In genomic region chr2:191245046-191245868, GRCh38 we compare ENCODE assay signal across 8 cellular contexts. TPM values are rescaled to one million over a fixed set of nuclear protein-coding genes. Genes with fewer than 3 reads are reported as not detected.
DNase-seq lines count a peak whose midpoint lies in the region; ATAC-seq, FAIRE-seq and TF ChIP-seq lines count a peak whose summit lies in the region.

MYO1B (plus strand) TSS chr2:191245404; CDS start chr2:191276896, 31,492 bp downstream.

- TF ChIP-seq CTCF in BJ (IDR thresholded peaks at IDR 0.05; ENCODE audit: insufficient read depth, low read depth, low read length) (peak; percentile 47), PC-9 (conservative IDR thresholded peaks at IDR 0.05) (peak; percentile 58), osteoblast (IDR thresholded peaks at IDR 0.05; ENCODE audit: extremely low read depth, low read depth, low read length) (peak; percentile 28)

- intact Hi-C loops in PC-9 (cut with micrococcal nuclease; ENCODE audit: unreplicated experiment), result loop anchor here (1.0 to 5.0 kb wide), 3 partner anchors 26 to 256 kb away; no protein-coding TSS in a partner anchor

- POLR2A ChIA-PET in BJ (lab: Charles Lee), result no interaction called here
- POLR2A ChIA-PET in PC-9 (lab: Charles Lee; ENCODE audit: unreplicated experiment), result interaction anchor here (0.6 kb wide), 1 partner anchor 32 kb away, joined by 5 read pairs; no protein-coding TSS in a partner anchor

- H3K4me1 ChIP-seq in HUES48 (ENCODE audit: control insufficient read depth, insufficient read depth, low read length), result peaks cover 34% of the 10 kb centered on the region
- H3K4me1 ChIP-seq in PC-9 (replicated peaks; ENCODE audit: insufficient read depth), result peaks cover 25% of the 10 kb centered on the region
- H3K4me1 ChIP-seq in osteoblast (ENCODE audit: insufficient read depth, low read length), result peaks cover 31% of the 10 kb centered on the region
- no peaks in the 10 kb centered on the region for H3K4me1 ChIP-seq in urinary bladder (ENCODE audit: insufficient read depth)

- peak within 1 kb of the TSS; percentile 85 for H2AFZ ChIP-seq in PC-9
- peak within 1 kb of the TSS; percentile 56 for H2AFZ ChIP-seq in osteoblast (ENCODE audit: low read length)

- no peaks in the 10 kb centered on the region for H3K9me2 ChIP-seq in PC-9 (ENCODE audit: insufficient read depth)

- FAIRE-seq in frontal cortex (lab: Jason Lieb, UNC), result no peak

- H3K4me3 ChIP-seq in BJ (ENCODE audit: low read depth, low read length) (peak within 1 kb of the TSS; percentile 88), HUES48 (ENCODE audit: low read depth, low read length) (peak within 1 kb of the TSS; percentile 94), PC-9 (peak within 1 kb of the TSS; percentile 92), osteoblast (ENCODE audit: insufficient read depth, low read length) (peak within 1 kb of the TSS; percentile 87), urinary bladder (ENCODE audit: low read depth, low read length) (peak within 1 kb of the TSS; percentile 69)

- H3K4me2 ChIP-seq in PC-9 (peak within 1 kb of the TSS; percentile 86), osteoblast (ENCODE audit: insufficient read depth, low read length) (peak within 1 kb of the TSS; percentile 92)

- no TSS peak for BruUV-seq in PC-9 (replicated peaks; lab: Mats Ljungman, UMichigan)

- H3K9me3 ChIP-seq in HUES48 (ENCODE audit: control insufficient read depth, insufficient read depth, low read length) (no peaks in the 10 kb centered on the region), PC-9 (ENCODE audit: insufficient read depth, low read depth) (no peaks in the 10 kb centered on the region), osteoblast (ENCODE audit: low read depth, low read length) (no peaks in the 10 kb centered on the region)

- CTCF ChIA-PET in BJ (lab: Yijun Ruan, JAX), result interaction anchor here (1.0 to 3.1 kb wide), 6 partner anchors 13 to 256 kb away, joined by 3 to 23 read pairs (median 3); no protein-coding TSS in a partner anchor
- CTCF ChIA-PET in PC-9 (lab: Charles Lee), result interaction anchor here (0.6 to 0.7 kb wide), 2 partner anchors 79 to 233 kb away, joined by 3 to 4 read pairs; no protein-coding TSS in a partner anchor

- H4K20me1 ChIP-seq in PC-9 (ENCODE audit: insufficient read depth) (no peaks in the 10 kb centered on the region), osteoblast (ENCODE audit: insufficient read depth, low read length) (peaks cover 22% of the 10 kb centered on the region)

- H3F3A ChIP-seq in PC-9 (ENCODE audit: insufficient read depth, low read depth), result peaks cover 12% of the 10 kb centered on the region; the same call in 1 of the 2 replicates

- peak; percentile 61 for ATAC-seq in GM19438 (IDR thresholded peaks at IDR 0.05; ENCODE audit: low read depth, unreplicated experiment)

- H3K9ac ChIP-seq in HUES48 (ENCODE audit: low read depth, low read length), result peak within 1 kb of the TSS; percentile 95

- no peaks in the 10 kb centered on the region for H3K36me3 ChIP-seq in BJ (ENCODE audit: control insufficient read depth, insufficient read depth, low read length)
- H3K36me3 ChIP-seq in HUES48 (ENCODE audit: control insufficient read depth, insufficient read depth, low read length), result no peaks in the 10 kb centered on the region
- H3K36me3 ChIP-seq in PC-9 (ENCODE audit: low read depth), result no peaks in the 10 kb centered on the region
- H3K36me3 ChIP-seq in osteoblast (ENCODE audit: insufficient read depth, low read length), result peaks cover 7% of the 10 kb centered on the region
- no peaks in the 10 kb centered on the region for H3K36me3 ChIP-seq in urinary bladder (ENCODE audit: insufficient read depth)

- H3K79me2 ChIP-seq in PC-9 (ENCODE audit: low read depth), result peaks cover 48% of the 10 kb centered on the region
- peaks cover 47% of the 10 kb centered on the region for H3K79me2 ChIP-seq in osteoblast (ENCODE audit: insufficient read depth, low read length)

- H3K27ac ChIP-seq in HUES48 (ENCODE audit: low read depth, low read length) (peak within 1 kb of the TSS; percentile 96), PC-9 (peak within 1 kb of the TSS; percentile 61), osteoblast (ENCODE audit: low read depth, low read length) (peak within 1 kb of the TSS; percentile 91), urinary bladder (ENCODE audit: low read depth) (peak within 1 kb of the TSS; percentile 54)

- no peak for DNase-seq in BJ (ENCODE audit: low read depth)
- peak; percentile 61 to 83 for DNase-seq in PC-9
- peak; percentile 76 for DNase-seq in activated effector memory CD4-positive, alpha-beta T cell treated with anti-CD3 and anti-CD28 coated beads, Interleukin-2, amount 50 U/mL, for 16 hours
- DNase-seq in frontal cortex (ENCODE audit: low spot score in 2 of 2), result peak; percentile 35 to 49
- peak; percentile 94 for DNase-seq in osteoblast (ENCODE audit: insufficient read length, low spot score, missing footprints)

- WGBS in urinary bladder, result under 1% methylated on average over 112 of the region's 112 CpGs

- H3K27me3 ChIP-seq in BJ (ENCODE audit: control insufficient read depth, insufficient read depth, low read length), result no peaks in the 10 kb centered on the region
- H3K27me3 ChIP-seq in HUES48 (ENCODE audit: control insufficient read depth, insufficient read depth, low read length), result peaks cover 12% of the 10 kb centered on the region
- H3K27me3 ChIP-seq in PC-9 (ENCODE audit: insufficient read depth, low read depth), result no peaks in the 10 kb centered on the region
- no peaks in the 10 kb centered on the region for H3K27me3 ChIP-seq in osteoblast (ENCODE audit: insufficient read depth, low read length)

RNA-seq across cellular contexts. Expression of gene MYO1B, which starts in this region (rescaled TPM):
- polyA plus RNA-seq in BJ (2011; rRNA removed) (87.2 and 122 TPM in 2 replicates), urinary bladder (8.7 TPM)
- 93.1 and 118 TPM in 2 replicates for polyA minus RNA-seq in BJ (2011; rRNA and poly(A)+ RNA removed)
- total RNA-seq in PC-9 (2021) (48.5 and 55.0 TPM in 2 replicates), frontal cortex (85.2 TPM), osteoblast (229 and 246 TPM in 2 replicates), urinary bladder (138 TPM)
